In genomic region chr1:145957443-145958319, GRCh38 we compare ENCODE assay signal across 8 cellular contexts. TPM values are rescaled to one million over a fixed set of nuclear protein-coding genes. Genes with fewer than 3 reads are reported as not detected.
DNase-seq lines count a peak whose midpoint lies in the region; ATAC-seq and TF ChIP-seq lines count a peak whose summit lies in the region.

LIX1L (minus strand) TSS chr1:145958017; CDS start chr1:145957927, 90 bp downstream.

- ATAC-seq in GM19372 (IDR thresholded peaks at IDR 0.05; ENCODE audit: low read depth, unreplicated experiment) (peak; percentile 80), HG03558 (IDR thresholded peaks at IDR 0.05; ENCODE audit: extremely low read depth, unreplicated experiment) (peak; percentile 83), left lung (peak; percentile 90)

- peak within 1 kb of the TSS; percentile 74 to 87 (median 83) for H3K9ac ChIP-seq in BLaER1 treated with 17β-estradiol and CSF1 and Interleukin-3, amounts not matched to agents 10 nM and 100 nM

- TF ChIP-seq CTCF in left lung (IDR thresholded peaks at IDR 0.05), result no peak

- intact Hi-C loops in left lung (cut with DNase I), result no loop called here

- peaks cover 0 to 13% (median 0%) of the 10 kb centered on the region in 11 experiments; a peak in 6 of 22 replicates for H3K36me3 ChIP-seq in BLaER1 treated with 17β-estradiol and CSF1 and Interleukin-3, amounts not matched to agents 10 nM and 100 nM
- H3K36me3 ChIP-seq in left lung, result no peaks in the 10 kb centered on the region

- peaks cover 6 to 20% (median 18%) of the 10 kb centered on the region in 11 experiments; a peak in 21 of 22 replicates for H3K27me3 ChIP-seq in BLaER1 treated with 17β-estradiol and CSF1 and Interleukin-3, amounts not matched to agents 10 nM and 100 nM
- H3K27me3 ChIP-seq in left lung, result peaks cover 0 to 28% of the 10 kb centered on the region in 2 donors

- peak within 1 kb of the TSS; percentile 54 to 80 (median 72) for H3K4me3 ChIP-seq in BLaER1 treated with 17β-estradiol and CSF1 and Interleukin-3, amounts not matched to agents 10 nM and 100 nM
- H3K4me3 ChIP-seq in left lung, result peak within 1 kb of the TSS; percentile 72 to 80

- H4K20me1 ChIP-seq in BLaER1 treated with 17β-estradiol and CSF1 and Interleukin-3, amounts not matched to agents 10 nM and 100 nM, result no peaks in the 10 kb centered on the region; a peak in 2 of 22 replicates

- DNase-seq in NCI-H748 treated with DMSO at 0.1 percent for 48 hours (lab: John Stamatoyannopoulos, UW), result peak; percentile 89
- peak; percentile 82 to 92 for DNase-seq in activated CD4-positive, alpha-beta T cell treated with anti-CD3 and anti-CD28 coated beads, Interleukin-2, amount 50 U/mL, for 24 hours (ENCODE audit: low read depth in 1 of 2, low spot score in 1 of 2)
- peak; percentile 97 for DNase-seq in dermis blood vessel endothelial cell
- DNase-seq in left lung, result peak; percentile 98
- peak; percentile 89 to 91 for DNase-seq in stimulated activated CD4-positive, alpha-beta T cell treated with anti-CD3 and anti-CD28 coated beads, Interleukin-2, amount 100 ng/mL, for 48 hours

- peak within 1 kb of the TSS; percentile 36 to 84 (median 78); a peak in 21 of 22 replicates for H3K27ac ChIP-seq in BLaER1 treated with 17β-estradiol and CSF1 and Interleukin-3, amounts not matched to agents 10 nM and 100 nM
- H3K27ac ChIP-seq in left lung, result peak within 1 kb of the TSS; percentile 93 to 98

- no peaks in the 10 kb centered on the region for H3K9me3 ChIP-seq in BLaER1 treated with 17β-estradiol and CSF1 and Interleukin-3, amounts not matched to agents 10 nM and 100 nM (replicated peaks in 1 of 11)
- H3K9me3 ChIP-seq in left lung, result no peaks in the 10 kb centered on the region

- H3K4me2 ChIP-seq in BLaER1 treated with 17β-estradiol and CSF1 and Interleukin-3, amounts not matched to agents 10 nM and 100 nM, result peak within 1 kb of the TSS; percentile 97 to 100 (median 100)

- H3K4me1 ChIP-seq in BLaER1 treated with 17β-estradiol and CSF1 and Interleukin-3, amounts not matched to agents 10 nM and 100 nM, result peaks cover 63 to 72% (median 67%) of the 10 kb centered on the region in 10 experiments
- H3K4me1 ChIP-seq in left lung, result peaks cover 28 to 81% of the 10 kb centered on the region in 2 donors

RNA-seq across cellular contexts. Expression of gene LIX1L, which starts in this region (rescaled TPM):
- total RNA-seq in dermis blood vessel endothelial cell (21.1 and 29.7 TPM in 2 replicates), left lung (10 to 100 TPM; 28.9 to 32.0 TPM)

Comparison
In these comparisons a context has a peak if more than half of its experiments do, and no peak if none do; other contexts are left out.
1. Peak in every context shown above with its lines: DNase-seq, ATAC-seq, H3K4me3 ChIP-seq and H3K27ac ChIP-seq.